Comparison of ENCODE assay signal across 12 cellular contexts in genomic region chr10:76779163-76779820, GRCh38.
DNase-seq lines count a peak whose midpoint lies in the region; ATAC-seq and TF ChIP-seq lines count a peak whose summit lies in the region.
"Had no signal": no experiment of that assay in that cellular context is flagged by ENCODE, and none has a peak within 500 bp of the region (broad histone marks: within the 10 kb centered on the region; RNA-seq: fewer than 3 reads in every experiment).

No MANE protein-coding gene starts in this region.

- H3K27ac ChIP-seq in HUES64 (ENCODE audit: low read depth, low read length): peak overlapping the region; percentile 97
- no peak overlapping the region for H3K27ac ChIP-seq in left lung
- H3K27ac ChIP-seq: adrenal gland, neutrophil had no signal

- H3K27me3 ChIP-seq in HUES64 (ENCODE audit: insufficient read depth, low read length) (no peaks in the 10 kb centered on the region), left lung (no peaks in the 10 kb centered on the region)
- H3K27me3 ChIP-seq: adrenal gland, neutrophil had no signal

- no peaks in the 10 kb centered on the region for H3K36me3 ChIP-seq in HUES64 (ENCODE audit: insufficient read depth, low read length)
- no peaks in the 10 kb centered on the region for H3K36me3 ChIP-seq in left lung
- H3K36me3 ChIP-seq: adrenal gland, neutrophil had no signal

- DNase-seq in AG08395 (ENCODE audit: low spot score) (peak; percentile 29), dedifferentiated amniotic fluid mesenchymal stem cell (ENCODE audit: extremely low spot score) (peak; percentile 78), myocyte (ENCODE audit: low read depth) (peak; percentile 32), omental fat pad (ENCODE audit: low spot score) (no peak), left lung (no peak)
- DNase-seq: activated CD4-positive, alpha-beta memory T cell treated with anti-CD3 and anti-CD28 coated beads, Interleukin-2, amount 10 ng/mL, durations not matched to agents 7 days and 5 days; adrenal gland; NCI-H2081 treated with DMSO at 0.1 percent for 48 hours had no signal

- TF ChIP-seq CTCF in omental fat pad (IDR thresholded peaks at IDR 0.05) (no peak), left lung (IDR thresholded peaks at IDR 0.05) (no peak)

- H3K4me3 ChIP-seq in HUES64 (ENCODE audit: low read length): peak overlapping the region; percentile 31
- no peak overlapping the region for H3K4me3 ChIP-seq in left lung
- H3K4me3 ChIP-seq: adrenal gland had no signal

- H3K4me1 ChIP-seq in HUES64 (ENCODE audit: insufficient read depth, low read length) (peaks cover 43% of the 10 kb centered on the region), left lung (no peaks in the 10 kb centered on the region)
- H3K4me1 ChIP-seq: adrenal gland had no signal

- intact Hi-C loops in left lung (cut with DNase I): no loop called here

- H3K9me3 ChIP-seq in HUES64 (ENCODE audit: insufficient read depth, low read depth, low read length): peaks cover 18% of the 10 kb centered on the region
- H3K9me3 ChIP-seq in left lung: peaks cover 0 to 25% of the 10 kb centered on the region in 2 donors
- H3K9me3 ChIP-seq: neutrophil had no signal

- peak overlapping the region; percentile 67 for H3K9ac ChIP-seq in HUES64 (ENCODE audit: low read depth, low read length)

- ATAC-seq in omental fat pad (ENCODE audit: low FRiP score) (no peak), GM21737 (IDR thresholded peaks at IDR 0.05; ENCODE audit: unreplicated experiment) (no peak), left lung (no peak), HG02852 (IDR thresholded peaks at IDR 0.05; ENCODE audit: unreplicated experiment) (no peak)

- WGBS in HUES64: 9% methylated on average over 9 of the region's 9 CpGs

Comparison
In these comparisons a context has a peak if more than half of its experiments do, and no peak if none do; other contexts are left out.
1. DNase-seq: peak in AG08395 (single experiment), dedifferentiated amniotic fluid mesenchymal stem cell (single experiment) and myocyte (single experiment); none in omental fat pad (single experiment) and left lung (0 of 2).